In genomic region chr6:164129218-164129617, GRCh38 we compare ENCODE assay signal across 24 cellular contexts.
"Had no signal": no experiment of that assay in that cellular context is flagged by ENCODE, and none has a peak within 500 bp of the region (broad histone marks: within the 10 kb centered on the region; RNA-seq: fewer than 3 reads in every experiment).

No MANE protein-coding gene starts in this region.

- ATAC-seq: stimulated activated effector memory CD8-positive, alpha-beta T cell treated with anti-CD3 and anti-CD28 coated beads, Interleukin-12 subunit alpha, Interleukin-12 subunit beta, amount 100 ng/mL, for 72 hours; stimulated activated naive B cell treated with anti-CD40 and anti-IgM and Interleukin-4, amounts not matched to agents 10 μg/mL and 1 μg/mL and 100 μg/mL, for 72 hours; stimulated activated naive CD8-positive, alpha-beta T cell treated with anti-CD3 and anti-CD28 coated beads, Interleukin-15, amount 100 ng/mL, for 72 hours; stimulated activated naive CD8-positive, alpha-beta T cell treated with anti-CD3 and anti-CD28 coated beads, Interleukin-15, Interleukin-2, amounts not matched to agents 100 U/mL and 50 U/mL, for 24 hours; upper lobe of right lung had no signal

- H3K4me3 ChIP-seq: stomach, suprapubic skin, testis, thoracic aorta, thyroid gland, tibial artery, tibial nerve, transverse colon, upper lobe of left lung, upper lobe of right lung, uterus, vagina had no signal

- H3K4me1 ChIP-seq: stomach, suprapubic skin, testis, thyroid gland, tibial artery, tibial nerve, transverse colon, upper lobe of left lung, upper lobe of right lung, uterus, vagina had no signal

- H3K27ac ChIP-seq: stomach, suprapubic skin, testis, thoracic aorta, thyroid gland, tibial artery, tibial nerve, transverse colon, upper lobe of left lung, upper lobe of right lung, uterus, vagina had no signal

- H3K36me3 ChIP-seq: stomach, suprapubic skin, thoracic aorta, thyroid gland, tibial artery, tibial nerve, transverse colon, upper lobe of left lung, upper lobe of right lung, uterus, vagina had no signal

- H3K9me3 ChIP-seq: stomach, suprapubic skin, testis, thoracic aorta, thyroid gland, tibial artery, tibial nerve, upper lobe of left lung, upper lobe of right lung, uterus, vagina had no signal

- H3K27me3 ChIP-seq: stomach, suprapubic skin, testis, thyroid gland, tibial artery, tibial nerve, transverse colon, upper lobe of left lung, upper lobe of right lung, uterus, vagina had no signal

- DNase-seq: stimulated activated CD4-positive, alpha-beta T cell treated with anti-CD3 and anti-CD28 coated beads, Interleukin-2, amount 100 ng/mL, for 48 hours; stimulated activated CD4-positive, alpha-beta T cell treated with anti-CD3 and anti-CD28 coated beads, Interleukin-4, amount 100 ng/mL, for 1 hour; stimulated activated CD4-positive, alpha-beta T cell treated with anti-CD3 and anti-CD28 coated beads, Interleukin-4, amount 100 ng/mL, for 24 hours; stimulated activated CD4-positive, alpha-beta T cell treated with anti-CD3 and anti-CD28 coated beads, Interleukin-4, amount 100 ng/mL, for 4 hours; stimulated activated CD8-positive, alpha-beta memory T cell treated with anti-CD3 and anti-CD28 coated beads, Interleukin-4, amount 100 ng/mL, for 48 hours; stimulated activated naive B cell treated with anti-CD40 and anti-IgM and Interleukin-4, amounts not matched to agents 10 μg/mL and 1 μg/mL and 100 μg/mL, for 72 hours; stimulated activated naive CD4-positive, alpha-beta T cell; stimulated activated naive CD4-positive, alpha-beta T cell treated with Interleukin-2 at 50 U/mL for 16 hours; stimulated activated naive CD8-positive, alpha-beta T cell treated with anti-CD3 and anti-CD28 coated beads, Interleukin-15, amount 100 ng/mL, for 72 hours; stimulated activated naive CD8-positive, alpha-beta T cell treated with anti-CD3 and anti-CD28 coated beads, Interleukin-15, Interleukin-2, amounts not matched to agents 100 U/mL and 50 U/mL, for 24 hours; stomach; testis; thyroid gland; tibial artery; transverse colon; trophoblast cell; upper lobe of left lung; upper lobe of right lung; uterus had no signal
